Comparison of ENCODE assay signal across 8 cellular contexts in genomic region chr6:73695619-73696421, GRCh38. TPM values are rescaled to one million over a fixed set of nuclear protein-coding genes. Genes with fewer than 3 reads are reported as not detected.
DNase-seq lines count a peak whose midpoint lies in the region; ATAC-seq and TF ChIP-seq lines count a peak whose summit lies in the region.

Gene CD109 (plus strand): TSS chr6:73696203. CDS start chr6:73696216, 13 bp downstream.

- no peak for TF ChIP-seq CTCF in OCI-LY1 (IDR thresholded peaks at IDR 0.05; ENCODE audit: low read length)
- TF ChIP-seq CTCF in fibroblast of pulmonary artery (IDR thresholded peaks at IDR 0.05; ENCODE audit: low read length, missing control alignments) = no peak
- no peak for TF ChIP-seq CTCF in neural crest cell (conservative IDR thresholded peaks at IDR 0.05)

- H3K9me3 Mint-ChIP-seq in neural crest cell = no peaks in the 10 kb centered on the region

- DNase-seq in ACHN (peak; percentile 92), activated T-helper 1 cell treated with Interleukin-2 at 50 U/mL for 16 hours (ENCODE audit: low read depth) (peak; percentile 9), fibroblast of pulmonary artery (ENCODE audit: low read depth) (peak; percentile 83), neural crest cell (ENCODE audit: low read depth, low spot score) (peak; percentile 41), stromal cell of bone marrow (ENCODE audit: low read depth) (peak; percentile 69)

- H3K4me3 Mint-ChIP-seq in neural crest cell = peak within 1 kb of the TSS; percentile 87

- ATAC-seq in GM18870 (IDR thresholded peaks at IDR 0.05; ENCODE audit: unreplicated experiment) = peak; percentile 51
- ATAC-seq in HG03139 (IDR thresholded peaks at IDR 0.05; ENCODE audit: unreplicated experiment) = peak; percentile 47

- peaks cover 28% of the 10 kb centered on the region for H3K27me3 Mint-ChIP-seq in neural crest cell (ENCODE audit: low read depth)

- H3K36me3 ChIP-seq in OCI-LY1 (ENCODE audit: insufficient read depth, low read length) = no peaks in the 10 kb centered on the region

- peaks cover 4% of the 10 kb centered on the region; the same call in 1 of the 2 replicates for H3K27me3 ChIP-seq in OCI-LY1 (ENCODE audit: insufficient read depth, low read length)

- no peaks in the 10 kb centered on the region for H4K20me1 ChIP-seq in OCI-LY1 (ENCODE audit: insufficient read depth, low read length)

- H3K4me2 ChIP-seq in OCI-LY1 (ENCODE audit: low read length) = peak within 1 kb of the TSS; percentile 39; the same call in 1 of the 2 replicates

- H3K27ac ChIP-seq in OCI-LY1 (ENCODE audit: low read depth, low read length, poor library complexity, severe bottlenecking) = no peak within 1 kb of the TSS

- no peaks in the 10 kb centered on the region for H3K36me3 Mint-ChIP-seq in neural crest cell (ENCODE audit: low read depth)

- no peaks in the 10 kb centered on the region for H3K9me3 ChIP-seq in OCI-LY1 (ENCODE audit: low read length)

- no peaks in the 10 kb centered on the region for H3K9me2 ChIP-seq in OCI-LY1 (ENCODE audit: low read depth, low read length)

- no peak within 1 kb of the TSS for H3K9ac ChIP-seq in OCI-LY1 (ENCODE audit: low read length)

- peaks cover 16% of the 10 kb centered on the region for H3K4me1 Mint-ChIP-seq in neural crest cell

- H3F3A ChIP-seq in OCI-LY1 (ENCODE audit: insufficient read depth, low read length) = no peaks in the 10 kb centered on the region

- no peak within 1 kb of the TSS for H2AFZ ChIP-seq in OCI-LY1 (ENCODE audit: low read length)

- peak within 1 kb of the TSS; percentile 25 for H3K4me3 ChIP-seq in OCI-LY1 (ENCODE audit: low read depth, low read length, poor library complexity, severe bottlenecking)
- H3K4me3 ChIP-seq in fibroblast of pulmonary artery (replicated peaks; ENCODE audit: low read depth, low read length) = peak within 1 kb of the TSS; percentile 57

- peaks cover 5% of the 10 kb centered on the region for H3K4me1 ChIP-seq in OCI-LY1 (ENCODE audit: insufficient read depth, low read length, severe bottlenecking)

- H3K27ac Mint-ChIP-seq in neural crest cell (ENCODE audit: unreplicated experiment) = no peak within 1 kb of the TSS

- in situ Hi-C loops in ACHN (cut with HindIII; ENCODE audit: low pct_ligation_motif_present, low pct_unique_long_range_greater_than_20kb, low sequenced_read_pairs) = no loop called here

- H3K79me2 ChIP-seq in OCI-LY1 (ENCODE audit: insufficient read depth, low read length) = no peaks in the 10 kb centered on the region

RNA-seq across cellular contexts. Expression of gene CD109, which starts in this region (rescaled TPM):
- total RNA-seq in neural crest cell = 0.73 and 0.84 TPM in 2 replicates

Comparison
In these comparisons a context has a peak if more than half of its experiments do, and no peak if none do; other contexts are left out.
1. Peak in DNase-seq in neural crest cell; RNA of the gene not detected or under 1 TPM.
2. DNase-seq: peak in every context shown above with its lines; median percentile 92 in ACHN; 83 in fibroblast of pulmonary artery; 69 in stromal cell of bone marrow; 41 in neural crest cell; 9 in activated T-helper 1 cell treated with Interleukin-2 at 50 U/mL for 16 hours.